ENCODE assay signal across 1 cellular context in the genomic region with DNA sequence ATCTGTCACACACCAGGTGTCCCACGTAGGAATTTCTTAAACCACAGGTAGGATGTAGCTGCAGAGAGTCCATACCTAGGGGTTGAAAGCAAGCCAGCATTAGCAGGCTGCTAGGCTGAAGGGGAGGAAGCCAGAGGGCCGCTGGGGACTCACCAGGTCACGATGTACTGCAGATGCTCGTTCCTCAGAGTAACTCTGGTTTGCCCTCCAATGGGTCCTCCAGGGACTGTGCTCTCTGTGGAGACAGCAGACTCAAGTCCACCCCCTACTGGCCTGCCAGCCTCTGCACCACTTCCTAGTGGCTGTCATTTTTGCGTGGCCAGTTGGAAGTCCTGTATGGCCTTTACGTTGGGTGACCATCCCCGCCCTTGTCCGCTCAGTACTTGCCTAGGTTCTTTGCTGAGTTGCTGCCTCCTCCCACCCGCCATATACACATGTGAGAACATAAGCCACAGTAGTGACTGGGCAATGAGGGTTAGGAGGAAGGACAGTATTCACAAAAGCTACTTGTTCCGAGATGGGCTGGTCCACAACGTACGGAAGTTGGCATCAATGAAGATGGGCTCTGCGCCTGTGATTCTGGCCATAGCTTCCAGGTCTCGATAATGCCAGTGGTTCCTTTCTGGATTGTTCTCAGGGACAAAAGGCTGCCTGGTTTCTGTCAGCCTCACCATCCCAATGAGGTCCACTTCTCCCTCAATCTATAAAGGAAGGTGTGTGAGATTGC.
A peak's percentile ranks its signal among the peaks of the same experiment; 100 is the strongest.
TF ChIP-seq lines count a peak whose summit lies in the region.

No MANE protein-coding gene starts in this region.

TF ChIP-seq in WTC11, 78 proteins besides CTCF, POLR2A, EP300 and RAD21 (continued from another document and continues in another):
- TF ChIP-seq, protein P1, sequence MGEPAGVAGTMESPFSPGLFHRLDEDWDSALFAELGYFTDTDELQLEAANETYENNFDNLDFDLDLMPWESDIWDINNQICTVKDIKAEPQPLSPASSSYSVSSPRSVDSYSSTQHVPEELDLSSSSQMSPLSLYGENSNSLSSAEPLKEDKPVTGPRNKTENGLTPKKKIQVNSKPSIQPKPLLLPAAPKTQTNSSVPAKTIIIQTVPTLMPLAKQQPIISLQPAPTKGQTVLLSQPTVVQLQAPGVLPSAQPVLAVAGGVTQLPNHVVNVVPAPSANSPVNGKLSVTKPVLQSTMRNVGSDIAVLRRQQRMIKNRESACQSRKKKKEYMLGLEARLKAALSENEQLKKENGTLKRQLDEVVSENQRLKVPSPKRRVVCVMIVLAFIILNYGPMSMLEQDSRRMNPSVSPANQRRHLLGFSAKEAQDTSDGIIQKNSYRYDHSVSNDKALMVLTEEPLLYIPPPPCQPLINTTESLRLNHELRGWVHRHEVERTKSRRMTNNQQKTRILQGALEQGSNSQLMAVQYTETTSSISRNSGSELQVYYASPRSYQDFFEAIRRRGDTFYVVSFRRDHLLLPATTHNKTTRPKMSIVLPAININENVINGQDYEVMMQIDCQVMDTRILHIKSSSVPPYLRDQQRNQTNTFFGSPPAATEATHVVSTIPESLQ (CRISPR knock-in tag; IDR thresholded peaks at IDR 0.05), result no peak
- TF ChIP-seq TEAD4 (CRISPR knock-in tag; IDR thresholded peaks at IDR 0.05), result no peak
- TF ChIP-seq CREB1 (CRISPR knock-in tag; IDR thresholded peaks at IDR 0.05), result peak; percentile 59
- peak; percentile 58; the same call in 1 of the 2 replicates for TF ChIP-seq FOXP1 (CRISPR knock-in tag; IDR thresholded peaks at IDR 0.05; ENCODE audit: borderline replicate concordance)
- TF ChIP-seq, protein P2, sequence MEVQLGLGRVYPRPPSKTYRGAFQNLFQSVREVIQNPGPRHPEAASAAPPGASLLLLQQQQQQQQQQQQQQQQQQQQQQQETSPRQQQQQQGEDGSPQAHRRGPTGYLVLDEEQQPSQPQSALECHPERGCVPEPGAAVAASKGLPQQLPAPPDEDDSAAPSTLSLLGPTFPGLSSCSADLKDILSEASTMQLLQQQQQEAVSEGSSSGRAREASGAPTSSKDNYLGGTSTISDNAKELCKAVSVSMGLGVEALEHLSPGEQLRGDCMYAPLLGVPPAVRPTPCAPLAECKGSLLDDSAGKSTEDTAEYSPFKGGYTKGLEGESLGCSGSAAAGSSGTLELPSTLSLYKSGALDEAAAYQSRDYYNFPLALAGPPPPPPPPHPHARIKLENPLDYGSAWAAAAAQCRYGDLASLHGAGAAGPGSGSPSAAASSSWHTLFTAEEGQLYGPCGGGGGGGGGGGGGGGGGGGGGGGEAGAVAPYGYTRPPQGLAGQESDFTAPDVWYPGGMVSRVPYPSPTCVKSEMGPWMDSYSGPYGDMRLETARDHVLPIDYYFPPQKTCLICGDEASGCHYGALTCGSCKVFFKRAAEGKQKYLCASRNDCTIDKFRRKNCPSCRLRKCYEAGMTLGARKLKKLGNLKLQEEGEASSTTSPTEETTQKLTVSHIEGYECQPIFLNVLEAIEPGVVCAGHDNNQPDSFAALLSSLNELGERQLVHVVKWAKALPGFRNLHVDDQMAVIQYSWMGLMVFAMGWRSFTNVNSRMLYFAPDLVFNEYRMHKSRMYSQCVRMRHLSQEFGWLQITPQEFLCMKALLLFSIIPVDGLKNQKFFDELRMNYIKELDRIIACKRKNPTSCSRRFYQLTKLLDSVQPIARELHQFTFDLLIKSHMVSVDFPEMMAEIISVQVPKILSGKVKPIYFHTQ (CRISPR knock-in tag; IDR thresholded peaks at IDR 0.05), result peak; percentile 38
- TF ChIP-seq ZNF396 (CRISPR knock-in tag; IDR thresholded peaks at IDR 0.05; ENCODE audit: borderline replicate concordance), result no peak
- no peak for TF ChIP-seq NR1H2 (CRISPR knock-in tag; IDR thresholded peaks at IDR 0.05)
- peak; percentile 81; the same call in 1 of the 2 replicates for TF ChIP-seq EMX1 (CRISPR knock-in tag; IDR thresholded peaks at IDR 0.05)
- TF ChIP-seq HMGA2 (CRISPR knock-in tag; IDR thresholded peaks at IDR 0.05), result no peak
- TF ChIP-seq TEAD1 (CRISPR knock-in tag; IDR thresholded peaks at IDR 0.05), result no peak
- TF ChIP-seq, protein P3, sequence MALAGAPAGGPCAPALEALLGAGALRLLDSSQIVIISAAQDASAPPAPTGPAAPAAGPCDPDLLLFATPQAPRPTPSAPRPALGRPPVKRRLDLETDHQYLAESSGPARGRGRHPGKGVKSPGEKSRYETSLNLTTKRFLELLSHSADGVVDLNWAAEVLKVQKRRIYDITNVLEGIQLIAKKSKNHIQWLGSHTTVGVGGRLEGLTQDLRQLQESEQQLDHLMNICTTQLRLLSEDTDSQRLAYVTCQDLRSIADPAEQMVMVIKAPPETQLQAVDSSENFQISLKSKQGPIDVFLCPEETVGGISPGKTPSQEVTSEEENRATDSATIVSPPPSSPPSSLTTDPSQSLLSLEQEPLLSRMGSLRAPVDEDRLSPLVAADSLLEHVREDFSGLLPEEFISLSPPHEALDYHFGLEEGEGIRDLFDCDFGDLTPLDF (CRISPR knock-in tag; IDR thresholded peaks at IDR 0.05), result no peak
- TF ChIP-seq JUN (CRISPR knock-in tag; IDR thresholded peaks at IDR 0.05), result no peak
- TF ChIP-seq, protein P4, sequence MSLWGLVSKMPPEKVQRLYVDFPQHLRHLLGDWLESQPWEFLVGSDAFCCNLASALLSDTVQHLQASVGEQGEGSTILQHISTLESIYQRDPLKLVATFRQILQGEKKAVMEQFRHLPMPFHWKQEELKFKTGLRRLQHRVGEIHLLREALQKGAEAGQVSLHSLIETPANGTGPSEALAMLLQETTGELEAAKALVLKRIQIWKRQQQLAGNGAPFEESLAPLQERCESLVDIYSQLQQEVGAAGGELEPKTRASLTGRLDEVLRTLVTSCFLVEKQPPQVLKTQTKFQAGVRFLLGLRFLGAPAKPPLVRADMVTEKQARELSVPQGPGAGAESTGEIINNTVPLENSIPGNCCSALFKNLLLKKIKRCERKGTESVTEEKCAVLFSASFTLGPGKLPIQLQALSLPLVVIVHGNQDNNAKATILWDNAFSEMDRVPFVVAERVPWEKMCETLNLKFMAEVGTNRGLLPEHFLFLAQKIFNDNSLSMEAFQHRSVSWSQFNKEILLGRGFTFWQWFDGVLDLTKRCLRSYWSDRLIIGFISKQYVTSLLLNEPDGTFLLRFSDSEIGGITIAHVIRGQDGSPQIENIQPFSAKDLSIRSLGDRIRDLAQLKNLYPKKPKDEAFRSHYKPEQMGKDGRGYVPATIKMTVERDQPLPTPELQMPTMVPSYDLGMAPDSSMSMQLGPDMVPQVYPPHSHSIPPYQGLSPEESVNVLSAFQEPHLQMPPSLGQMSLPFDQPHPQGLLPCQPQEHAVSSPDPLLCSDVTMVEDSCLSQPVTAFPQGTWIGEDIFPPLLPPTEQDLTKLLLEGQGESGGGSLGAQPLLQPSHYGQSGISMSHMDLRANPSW (CRISPR knock-in tag; conservative IDR thresholded peaks at IDR 0.05; ENCODE audit: low read depth), result no peak
- TF ChIP-seq, protein P5, sequence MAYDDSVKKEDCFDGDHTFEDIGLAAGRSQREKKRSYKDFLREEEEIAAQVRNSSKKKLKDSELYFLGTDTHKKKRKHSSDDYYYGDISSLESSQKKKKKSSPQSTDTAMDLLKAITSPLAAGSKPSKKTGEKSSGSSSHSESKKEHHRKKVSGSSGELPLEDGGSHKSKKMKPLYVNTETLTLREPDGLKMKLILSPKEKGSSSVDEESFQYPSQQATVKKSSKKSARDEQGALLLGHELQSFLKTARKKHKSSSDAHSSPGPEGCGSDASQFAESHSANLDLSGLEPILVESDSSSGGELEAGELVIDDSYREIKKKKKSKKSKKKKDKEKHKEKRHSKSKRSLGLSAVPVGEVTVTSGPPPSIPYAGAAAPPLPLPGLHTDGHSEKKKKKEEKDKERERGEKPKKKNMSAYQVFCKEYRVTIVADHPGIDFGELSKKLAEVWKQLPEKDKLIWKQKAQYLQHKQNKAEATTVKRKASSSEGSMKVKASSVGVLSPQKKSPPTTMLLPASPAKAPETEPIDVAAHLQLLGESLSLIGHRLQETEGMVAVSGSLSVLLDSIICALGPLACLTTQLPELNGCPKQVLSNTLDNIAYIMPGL (CRISPR knock-in tag; IDR thresholded peaks at IDR 0.05), result peak; percentile 57; the same call in 1 of the 2 replicates
- TF ChIP-seq SP1 (CRISPR knock-in tag; conservative IDR thresholded peaks at IDR 0.05), result peak; percentile 41; the same call in 1 of the 2 replicates
- TF ChIP-seq, protein P6, sequence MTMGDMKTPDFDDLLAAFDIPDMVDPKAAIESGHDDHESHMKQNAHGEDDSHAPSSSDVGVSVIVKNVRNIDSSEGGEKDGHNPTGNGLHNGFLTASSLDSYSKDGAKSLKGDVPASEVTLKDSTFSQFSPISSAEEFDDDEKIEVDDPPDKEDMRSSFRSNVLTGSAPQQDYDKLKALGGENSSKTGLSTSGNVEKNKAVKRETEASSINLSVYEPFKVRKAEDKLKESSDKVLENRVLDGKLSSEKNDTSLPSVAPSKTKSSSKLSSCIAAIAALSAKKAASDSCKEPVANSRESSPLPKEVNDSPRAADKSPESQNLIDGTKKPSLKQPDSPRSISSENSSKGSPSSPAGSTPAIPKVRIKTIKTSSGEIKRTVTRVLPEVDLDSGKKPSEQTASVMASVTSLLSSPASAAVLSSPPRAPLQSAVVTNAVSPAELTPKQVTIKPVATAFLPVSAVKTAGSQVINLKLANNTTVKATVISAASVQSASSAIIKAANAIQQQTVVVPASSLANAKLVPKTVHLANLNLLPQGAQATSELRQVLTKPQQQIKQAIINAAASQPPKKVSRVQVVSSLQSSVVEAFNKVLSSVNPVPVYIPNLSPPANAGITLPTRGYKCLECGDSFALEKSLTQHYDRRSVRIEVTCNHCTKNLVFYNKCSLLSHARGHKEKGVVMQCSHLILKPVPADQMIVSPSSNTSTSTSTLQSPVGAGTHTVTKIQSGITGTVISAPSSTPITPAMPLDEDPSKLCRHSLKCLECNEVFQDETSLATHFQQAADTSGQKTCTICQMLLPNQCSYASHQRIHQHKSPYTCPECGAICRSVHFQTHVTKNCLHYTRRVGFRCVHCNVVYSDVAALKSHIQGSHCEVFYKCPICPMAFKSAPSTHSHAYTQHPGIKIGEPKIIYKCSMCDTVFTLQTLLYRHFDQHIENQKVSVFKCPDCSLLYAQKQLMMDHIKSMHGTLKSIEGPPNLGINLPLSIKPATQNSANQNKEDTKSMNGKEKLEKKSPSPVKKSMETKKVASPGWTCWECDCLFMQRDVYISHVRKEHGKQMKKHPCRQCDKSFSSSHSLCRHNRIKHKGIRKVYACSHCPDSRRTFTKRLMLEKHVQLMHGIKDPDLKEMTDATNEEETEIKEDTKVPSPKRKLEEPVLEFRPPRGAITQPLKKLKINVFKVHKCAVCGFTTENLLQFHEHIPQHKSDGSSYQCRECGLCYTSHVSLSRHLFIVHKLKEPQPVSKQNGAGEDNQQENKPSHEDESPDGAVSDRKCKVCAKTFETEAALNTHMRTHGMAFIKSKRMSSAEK (CRISPR knock-in tag; IDR thresholded peaks at IDR 0.05; ENCODE audit: borderline replicate concordance), result no peak
- peak; percentile 78; the same call in 1 of the 2 replicates for TF ChIP-seq ZNF263 (CRISPR knock-in tag; IDR thresholded peaks at IDR 0.05; ENCODE audit: low read depth)
- TF ChIP-seq, protein P7, sequence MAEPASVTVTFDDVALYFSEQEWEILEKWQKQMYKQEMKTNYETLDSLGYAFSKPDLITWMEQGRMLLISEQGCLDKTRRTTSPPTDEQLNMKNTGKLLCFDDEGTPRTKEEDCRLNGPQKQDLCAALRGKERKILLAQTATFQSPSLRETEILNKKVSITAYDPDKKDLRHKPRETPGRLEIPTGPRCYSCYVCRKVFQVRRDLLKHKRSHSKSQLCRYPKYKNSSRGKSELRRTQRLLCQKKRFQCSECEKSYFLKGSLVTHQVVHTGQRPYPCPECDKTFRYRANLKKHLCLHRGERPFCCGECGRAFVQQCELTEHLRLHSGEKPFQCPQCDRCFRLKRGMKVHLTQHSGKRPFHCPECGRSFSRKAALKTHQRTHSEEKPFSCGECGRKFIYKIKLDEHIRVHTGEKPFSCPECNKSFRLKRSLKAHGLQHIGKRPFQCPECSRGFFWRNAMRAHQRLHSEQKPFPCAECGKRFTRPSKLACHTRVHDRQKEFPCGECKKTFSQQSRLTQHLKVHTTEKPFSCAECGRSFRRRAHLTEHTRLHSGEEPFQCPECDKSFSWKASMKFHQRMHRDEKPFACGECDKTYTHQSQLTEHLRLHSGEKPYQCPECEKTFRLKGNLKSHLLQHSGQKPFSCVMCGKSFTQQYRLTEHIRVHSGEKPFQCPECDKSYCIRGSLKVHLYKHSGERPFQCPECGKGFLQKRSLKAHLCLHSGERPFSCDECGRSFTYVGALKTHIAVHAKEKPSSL (CRISPR knock-in tag; conservative IDR thresholded peaks at IDR 0.05), result peak; percentile 26; the same call in 1 of the 2 replicates
- TF ChIP-seq, protein P8, sequence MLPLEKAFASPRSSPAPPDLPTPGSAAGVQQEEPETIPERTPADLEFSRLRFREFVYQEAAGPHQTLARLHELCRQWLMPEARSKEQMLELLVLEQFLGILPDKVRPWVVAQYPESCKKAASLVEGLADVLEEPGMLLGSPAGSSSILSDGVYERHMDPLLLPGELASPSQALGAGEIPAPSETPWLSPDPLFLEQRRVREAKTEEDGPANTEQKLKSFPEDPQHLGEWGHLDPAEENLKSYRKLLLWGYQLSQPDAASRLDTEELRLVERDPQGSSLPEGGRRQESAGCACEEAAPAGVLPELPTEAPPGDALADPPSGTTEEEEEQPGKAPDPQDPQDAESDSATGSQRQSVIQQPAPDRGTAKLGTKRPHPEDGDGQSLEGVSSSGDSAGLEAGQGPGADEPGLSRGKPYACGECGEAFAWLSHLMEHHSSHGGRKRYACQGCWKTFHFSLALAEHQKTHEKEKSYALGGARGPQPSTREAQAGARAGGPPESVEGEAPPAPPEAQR (CRISPR knock-in tag; IDR thresholded peaks at IDR 0.05), result no peak
- no peak for TF ChIP-seq MYBL2 (CRISPR knock-in tag; IDR thresholded peaks at IDR 0.05)
- TF ChIP-seq, protein P9, sequence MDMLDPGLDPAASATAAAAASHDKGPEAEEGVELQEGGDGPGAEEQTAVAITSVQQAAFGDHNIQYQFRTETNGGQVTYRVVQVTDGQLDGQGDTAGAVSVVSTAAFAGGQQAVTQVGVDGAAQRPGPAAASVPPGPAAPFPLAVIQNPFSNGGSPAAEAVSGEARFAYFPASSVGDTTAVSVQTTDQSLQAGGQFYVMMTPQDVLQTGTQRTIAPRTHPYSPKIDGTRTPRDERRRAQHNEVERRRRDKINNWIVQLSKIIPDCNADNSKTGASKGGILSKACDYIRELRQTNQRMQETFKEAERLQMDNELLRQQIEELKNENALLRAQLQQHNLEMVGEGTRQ (CRISPR knock-in tag; IDR thresholded peaks at IDR 0.05), result no peak
- TF ChIP-seq PRRX2 (CRISPR knock-in tag; IDR thresholded peaks at IDR 0.05), result 0 out of 2 replicates have a peak, but pooled peaks have one; percentile 44
- 0 out of 2 replicates have a peak, but pooled peaks have one; percentile 72 for TF ChIP-seq ZNF138 (CRISPR knock-in tag; conservative IDR thresholded peaks at IDR 0.05)
- 0 out of 2 replicates have a peak, but pooled peaks have one; percentile 26 for TF ChIP-seq ETV6 (CRISPR knock-in tag; IDR thresholded peaks at IDR 0.05)
- TF ChIP-seq, protein P10, sequence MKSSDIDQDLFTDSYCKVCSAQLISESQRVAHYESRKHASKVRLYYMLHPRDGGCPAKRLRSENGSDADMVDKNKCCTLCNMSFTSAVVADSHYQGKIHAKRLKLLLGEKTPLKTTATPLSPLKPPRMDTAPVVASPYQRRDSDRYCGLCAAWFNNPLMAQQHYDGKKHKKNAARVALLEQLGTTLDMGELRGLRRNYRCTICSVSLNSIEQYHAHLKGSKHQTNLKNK (CRISPR knock-in tag; IDR thresholded peaks at IDR 0.05), result no peak
- TF ChIP-seq SMAD3 (CRISPR knock-in tag; IDR thresholded peaks at IDR 0.05; ENCODE audit: borderline replicate concordance), result no peak; the same call in 1 of the 2 replicates
- TF ChIP-seq ZNF416 (CRISPR knock-in tag; IDR thresholded peaks at IDR 0.05), result peak; percentile 59
- TF ChIP-seq ZNF219 (CRISPR knock-in tag; IDR thresholded peaks at IDR 0.05; ENCODE audit: borderline replicate concordance), result no peak
- no peak for TF ChIP-seq CBFB (CRISPR knock-in tag; IDR thresholded peaks at IDR 0.05; ENCODE audit: low read depth)
- no peak for TF ChIP-seq MXD4 (CRISPR knock-in tag; IDR thresholded peaks at IDR 0.05; ENCODE audit: borderline replicate concordance)
